ENCODE assay signal across 19 cellular contexts in the genomic region with DNA sequence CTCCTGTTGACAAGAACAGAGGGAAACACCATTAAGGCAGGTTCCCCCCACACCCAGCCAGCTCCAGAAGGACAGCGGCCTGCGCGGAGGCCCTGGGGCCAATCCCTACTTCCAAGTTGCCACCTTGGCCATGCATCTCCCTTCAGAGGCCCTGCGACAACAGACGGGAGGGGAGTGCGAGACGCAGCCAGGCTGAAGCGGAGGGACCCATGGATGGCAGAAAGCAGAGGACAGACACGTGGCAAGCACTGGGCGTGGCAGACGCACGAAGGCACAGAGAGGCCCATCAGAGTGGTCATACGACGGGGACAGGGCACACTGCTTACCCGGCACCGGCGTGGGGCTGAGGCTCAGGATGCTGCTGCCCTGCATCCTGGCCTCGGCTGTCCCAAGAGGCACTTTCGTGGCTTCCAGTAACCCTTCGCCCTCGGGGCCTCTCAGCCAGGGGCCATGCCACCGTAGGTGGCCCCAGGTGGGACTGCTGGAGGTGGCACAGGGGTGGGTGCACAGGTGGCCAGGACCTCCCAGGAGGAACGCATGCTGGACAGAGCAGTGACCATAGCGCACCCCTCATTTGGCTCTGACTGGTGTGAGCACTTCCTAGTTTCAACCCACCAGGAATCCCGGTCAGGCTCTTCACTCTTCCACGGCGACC. TPM values are rescaled to one million over a fixed set of nuclear protein-coding genes. Genes with fewer than 3 reads are reported as not detected.
DNase-seq lines count a peak whose midpoint lies in the region; ATAC-seq, FAIRE-seq and TF ChIP-seq lines count a peak whose summit lies in the region.
"Had no signal": no experiment of that assay in that cellular context is flagged by ENCODE, and none has a peak within 500 bp of the region (broad histone marks: within the 10 kb centered on the region; RNA-seq: fewer than 3 reads in every experiment).

No MANE protein-coding gene starts in this region.

- H4K5ac ChIP-seq in H1 (ENCODE audit: insufficient read length, low read depth, low read length), result no peak overlapping the region

- H3K27me3 ChIP-seq in H1 (replicated peaks in 1 of 4; ENCODE audit: control insufficient read depth in 3 of 4, extremely low read depth in 1 of 4, insufficient read depth in 3 of 4, low read length in 3 of 4) (no peaks in the 10 kb centered on the region; a peak in 1 of 7 replicates), trophoblast cell (ENCODE audit: insufficient read depth, low read length) (no peaks in the 10 kb centered on the region), GM23338 (ENCODE audit: insufficient read depth) (no peaks in the 10 kb centered on the region)
- H3K27me3 ChIP-seq: BLaER1 had no signal

- H3K23ac ChIP-seq in H1 (ENCODE audit: insufficient read length) (no peak overlapping the region), trophoblast cell (ENCODE audit: low read length) (no peak overlapping the region)

- no peak overlapping the region for H3K4me3 Mint-ChIP-seq in natural killer cell treated with Interleukin-12 subunit alpha and Interleukin-12 subunit beta and Interleukin-15 and Interleukin-18, amount 100 ng/mL, for 72 hours
- H3K4me3 Mint-ChIP-seq in natural killer cell, result no peak overlapping the region
- H3K4me3 Mint-ChIP-seq in GM23338, result no peak overlapping the region
- H3K4me3 Mint-ChIP-seq: CD14-positive monocyte; CD4-positive, alpha-beta memory T cell; HFFc6 had no signal

- peaks cover 0 to 4% of the 10 kb centered on the region in 2 experiments; a peak in 1 of 4 replicates for H3K79me2 ChIP-seq in H1 (ENCODE audit: control insufficient read depth in 1 of 2, insufficient read depth in 2 of 2, low read length in 2 of 2)
- no peaks in the 10 kb centered on the region for H3K79me2 ChIP-seq in trophoblast cell (ENCODE audit: control insufficient read depth, insufficient read depth, low read length, poor library complexity)
- peaks cover 18% of the 10 kb centered on the region; the same call in 1 of the 2 replicates for H3K79me2 ChIP-seq in GM23338 (replicated peaks; ENCODE audit: insufficient read depth)

- H3K9me3 ChIP-seq in H1 (ENCODE audit: insufficient read depth in 2 of 2, low read depth in 1 of 2, low read length in 1 of 2) (no peaks in the 10 kb centered on the region), trophoblast cell (ENCODE audit: insufficient read depth, low read depth, low read length) (peaks cover 4% of the 10 kb centered on the region)
- H3K9me3 ChIP-seq: BLaER1 had no signal

- DNase-seq in natural killer cell treated with Interleukin-12 subunit alpha and Interleukin-12 subunit beta and Interleukin-15 and Interleukin-18, amount 100 ng/mL, for 72 hours (ENCODE audit: low spot score), result no peak
- no peak for DNase-seq in natural killer cell
- DNase-seq in H1 (ENCODE audit: low read depth in 1 of 2, low spot score in 2 of 2), result no peak
- no peak for DNase-seq in trophoblast cell
- no peak for DNase-seq in GM23338 (ENCODE audit: low spot score)
- no peak for DNase-seq in germinal center (ENCODE audit: low spot score)
- no peak for DNase-seq in COLO829 (ENCODE audit: low spot score)
- DNase-seq: 8988T; Calu3; CD4-positive, alpha-beta memory T cell; DMS79 treated with DMSO at 0.1 percent for 48 hours; HFFc6; IMR-90 had no signal

- WGBS in H1 (ENCODE audit: extremely low coverage in 1 of 2, insufficient coverage in 1 of 2, insufficient read length in 1 of 2, insufficient replicate concordance in 2 of 2, low coverage in 1 of 2, low lambda C conversion rate in 2 of 2, missing lambda C conversion rate in 1 of 2), 2 experiments, result 89% methylated on average over 26 of the region's 27 CpGs; no CpG with 5 or more reads in 1 of the 2 experiments
- WGBS in trophoblast cell (ENCODE audit: extremely low coverage, insufficient coverage, insufficient read length), result no CpG with 5 or more reads among the region's 27 CpGs

- H4K12ac ChIP-seq in trophoblast cell (ENCODE audit: low read depth, low read length), result no peak overlapping the region

- H2BK12ac ChIP-seq in H1 (ENCODE audit: low read depth, low read length) (no peak overlapping the region; the same call in 1 of the 2 replicates), trophoblast cell (ENCODE audit: low read length) (no peak overlapping the region)

- CTCF ChIA-PET in H1 (lab: Charles Lee; ENCODE audit: partially characterized antibody), result interaction anchor here (1.1 kb wide), 2 partner anchors 11 to 376 kb away, joined by 3 to 4 read pairs; no protein-coding TSS in a partner anchor

- H3K36me3 Mint-ChIP-seq in natural killer cell treated with Interleukin-12 subunit alpha and Interleukin-12 subunit beta and Interleukin-15 and Interleukin-18, amount 100 ng/mL, for 72 hours, result no peaks in the 10 kb centered on the region
- H3K36me3 Mint-ChIP-seq in natural killer cell (no peaks in the 10 kb centered on the region), GM23338 (ENCODE audit: low read depth) (peaks cover 81% of the 10 kb centered on the region)
- H3K36me3 Mint-ChIP-seq: CD14-positive monocyte; CD4-positive, alpha-beta memory T cell had no signal

- H3K14ac ChIP-seq in H1 (ENCODE audit: insufficient read length) (no peak overlapping the region), trophoblast cell (ENCODE audit: low read length) (no peak overlapping the region)

- POLR2A ChIA-PET in H1 (lab: Charles Lee; ENCODE audit: partially characterized antibody), result interaction anchor here (1.4 kb wide), 1 partner anchor 13 kb away, joined by 3 read pairs; no protein-coding TSS in a partner anchor

- no peak for FAIRE-seq in H1 (lab: Jason Lieb, UNC)
- FAIRE-seq: GM12878, HTR-8/SVneo had no signal

- H2BK15ac ChIP-seq in H1 (ENCODE audit: low read length), result peak overlapping the region; percentile 12

- H4K91ac ChIP-seq in H1 (replicated peaks; ENCODE audit: insufficient read length, low read length) (no peak overlapping the region), trophoblast cell (ENCODE audit: low read depth, low read length) (no peak overlapping the region)

- H3K4me1 ChIP-seq in H1 (replicated peaks in 1 of 4; ENCODE audit: control insufficient read depth in 3 of 4, insufficient read depth in 4 of 4, low read length in 3 of 4), result peaks cover 6 to 26% (median 19%) of the 10 kb centered on the region in 4 experiments
- H3K4me1 ChIP-seq in trophoblast cell (ENCODE audit: control insufficient read depth in 1 of 2, insufficient read depth in 2 of 2, low read length in 2 of 2), result no peaks in the 10 kb centered on the region
- H3K4me1 ChIP-seq in GM23338 (ENCODE audit: insufficient read depth), result peaks cover 44% of the 10 kb centered on the region

- H3K9ac ChIP-seq in H1 (replicated peaks in 1 of 4; ENCODE audit: extremely low read depth in 1 of 4, low read depth in 3 of 4, low read length in 3 of 4) (no peak overlapping the region), trophoblast cell (ENCODE audit: low read length) (no peak overlapping the region)
- H3K9ac ChIP-seq: BLaER1 had no signal

- H3K4me2 ChIP-seq in H1 (ENCODE audit: insufficient read depth in 1 of 2, low read depth in 2 of 2, low read length in 2 of 2) (no peak overlapping the region), trophoblast cell (ENCODE audit: low read length) (no peak overlapping the region), GM23338 (no peak overlapping the region)
- H3K4me2 ChIP-seq: BLaER1 had no signal

- H3K9me2 ChIP-seq in GM23338 (ENCODE audit: insufficient read depth), result no peaks in the 10 kb centered on the region

- no peak overlapping the region for H3K56ac ChIP-seq in H1 (replicated peaks; ENCODE audit: insufficient read length, low read depth, low read length)

- H4K20me1 ChIP-seq in H1 (replicated peaks in 1 of 2; ENCODE audit: control insufficient read depth in 1 of 2, insufficient read depth in 2 of 2, low read length in 2 of 2) (peaks cover 0 to 2% of the 10 kb centered on the region in 2 experiments), GM23338 (replicated peaks; ENCODE audit: insufficient read depth) (no peaks in the 10 kb centered on the region)
- H4K20me1 ChIP-seq: BLaER1 had no signal

- H3K4me3 ChIP-seq in H1 (ENCODE audit: extremely low read depth in 1 of 4, insufficient read depth in 2 of 4, low read depth in 3 of 4, low read length in 4 of 4) (no peak overlapping the region), trophoblast cell (ENCODE audit: low read depth, low read length) (peak overlapping the region; percentile 23), GM23338 (no peak overlapping the region)
- H3K4me3 ChIP-seq: BLaER1, GM12878 had no signal

- H2BK120ac ChIP-seq in H1 (replicated peaks; ENCODE audit: low read depth, low read length), result no peak overlapping the region
- H2BK120ac ChIP-seq in trophoblast cell (ENCODE audit: insufficient read depth, low read length, poor library complexity), result no peak overlapping the region

- peak; percentile 7 to 14 for ATAC-seq in natural killer cell treated with Interleukin-12 subunit alpha and Interleukin-12 subunit beta and Interleukin-15 and Interleukin-18, amount 100 ng/mL, for 72 hours
- ATAC-seq in natural killer cell (no peak), GM23338 (no peak)
- ATAC-seq: GM12878, HCT116 had no signal

- TF ChIP-seq CTCF in natural killer cell (IDR thresholded peaks at IDR 0.05) (no peak), H1 (IDR thresholded peaks at IDR 0.05; ENCODE audit: control extremely low read depth in 1 of 3, insufficient read depth in 1 of 3, low read depth in 1 of 3, low read length in 3 of 3) (no peak), GM23338 (conservative IDR thresholded peaks at IDR 0.05; ENCODE audit: low read depth in 2 of 2) (no peak)

- no peaks in the 10 kb centered on the region for H3K9me3 Mint-ChIP-seq in natural killer cell treated with Interleukin-12 subunit alpha and Interleukin-12 subunit beta and Interleukin-15 and Interleukin-18, amount 100 ng/mL, for 72 hours
- H3K9me3 Mint-ChIP-seq in natural killer cell (no peaks in the 10 kb centered on the region), GM23338 (no peaks in the 10 kb centered on the region; the same call in 2 of the 3 replicates)
- H3K9me3 Mint-ChIP-seq: CD4-positive, alpha-beta memory T cell; HFFc6 had no signal

- no peaks in the 10 kb centered on the region; the same call in 1 of the 2 replicates for H3K23me2 ChIP-seq in H1 (ENCODE audit: low read depth, low read length)

- no peak overlapping the region for H3K27ac ChIP-seq in H1 (ENCODE audit: low read depth, low read length)
- no peak overlapping the region for H3K27ac ChIP-seq in trophoblast cell (ENCODE audit: low read depth, low read length)
- no peak overlapping the region for H3K27ac ChIP-seq in GM23338 (ENCODE audit: low read depth)
- H3K27ac ChIP-seq: BLaER1, HL-60 had no signal

- peak overlapping the region; percentile 67 for H2BK5ac ChIP-seq in H1 (ENCODE audit: low read depth, low read length)
- no peak overlapping the region for H2BK5ac ChIP-seq in trophoblast cell (ENCODE audit: low read depth, low read length, poor library complexity)

- TF ChIP-seq EP300 in H1 (IDR thresholded peaks at IDR 0.05; ENCODE audit: borderline replicate concordance in 1 of 2, low read depth in 2 of 2, low read length in 2 of 2), result no peak

- H3K36me3 ChIP-seq in H1 (ENCODE audit: control insufficient read depth in 2 of 4, insufficient read depth in 4 of 4, low read length in 3 of 4), result peaks cover 4 to 57% (median 14%) of the 10 kb centered on the region in 4 experiments
- peaks cover under 1 to 14% of the 10 kb centered on the region in 2 experiments for H3K36me3 ChIP-seq in trophoblast cell (ENCODE audit: control insufficient read depth in 1 of 2, insufficient read depth in 2 of 2, low read length in 2 of 2)
- H3K36me3 ChIP-seq in GM23338 (ENCODE audit: insufficient read depth), result peaks cover 11% of the 10 kb centered on the region
- H3K36me3 ChIP-seq: BLaER1 had no signal

- intact Hi-C loops in natural killer cell (cut with micrococcal nuclease), result no loop called here

- no peak overlapping the region for H2BK20ac ChIP-seq in H1 (ENCODE audit: low read length)

- no peak overlapping the region for H2AFZ ChIP-seq in H1 (ENCODE audit: low read length)
- H2AFZ ChIP-seq in trophoblast cell (ENCODE audit: insufficient read depth, low read length, poor library complexity), result no peak overlapping the region
- H2AFZ ChIP-seq in GM23338, result no peak overlapping the region

- no peak overlapping the region for H3K4ac ChIP-seq in H1 (replicated peaks; ENCODE audit: insufficient read length, low read depth, low read length)
- H3K4ac ChIP-seq in trophoblast cell (ENCODE audit: low read depth, low read length), result no peak overlapping the region

- TF ChIP-seq RAD21 in H1 (IDR thresholded peaks at IDR 0.05 in 1 of 2, conservative IDR thresholded peaks at IDR 0.05 in 1 of 2; ENCODE audit: low read depth in 2 of 2, low read length in 2 of 2), result no peak

- H3K79me1 ChIP-seq in H1 (ENCODE audit: low read depth, low read length) (peaks cover 3% of the 10 kb centered on the region), trophoblast cell (ENCODE audit: low read length) (no peaks in the 10 kb centered on the region)

- H3F3A ChIP-seq in GM23338 (replicated peaks; ENCODE audit: low read depth), result peaks cover 21% of the 10 kb centered on the region

- TF ChIP-seq POLR2A in H1 (IDR thresholded peaks at IDR 0.05; ENCODE audit: control extremely low read depth in 1 of 2, low read depth in 2 of 2, low read length in 2 of 2), result no peak

- no peak overlapping the region for H3K18ac ChIP-seq in H1 (ENCODE audit: extremely low read depth, low read length)
- no peak overlapping the region for H3K18ac ChIP-seq in trophoblast cell (ENCODE audit: low read length)

- H4K8ac ChIP-seq in H1 (ENCODE audit: extremely low read depth, insufficient read depth, low read length) (peak overlapping the region; percentile 60; the same call in 1 of the 2 replicates), trophoblast cell (ENCODE audit: low read depth, low read length) (no peak overlapping the region)

- no peak overlapping the region for H3K27ac Mint-ChIP-seq in natural killer cell treated with Interleukin-12 subunit alpha and Interleukin-12 subunit beta and Interleukin-15 and Interleukin-18, amount 100 ng/mL, for 72 hours
- no peak overlapping the region for H3K27ac Mint-ChIP-seq in natural killer cell
- no peak overlapping the region; the same call in 1 of the 2 replicates for H3K27ac Mint-ChIP-seq in GM23338
- H3K27ac Mint-ChIP-seq: CD14-positive monocyte; CD4-positive, alpha-beta memory T cell; HFFc6 had no signal

- no peaks in the 10 kb centered on the region for H3K4me1 Mint-ChIP-seq in natural killer cell treated with Interleukin-12 subunit alpha and Interleukin-12 subunit beta and Interleukin-15 and Interleukin-18, amount 100 ng/mL, for 72 hours (ENCODE audit: low read depth in 2 of 2)
- H3K4me1 Mint-ChIP-seq in natural killer cell (no peaks in the 10 kb centered on the region), GM23338 (peaks cover 72% of the 10 kb centered on the region)

- H2AK5ac ChIP-seq in H1 (ENCODE audit: low read depth, low read length), result peak overlapping the region; percentile 84
- no peak overlapping the region for H2AK5ac ChIP-seq in trophoblast cell (ENCODE audit: low read length)

- H3K27me3 Mint-ChIP-seq in natural killer cell treated with Interleukin-12 subunit alpha and Interleukin-12 subunit beta and Interleukin-15 and Interleukin-18, amount 100 ng/mL, for 72 hours, result peaks cover 4 to 20% of the 10 kb centered on the region in 2 donors
- H3K27me3 Mint-ChIP-seq in natural killer cell (ENCODE audit: low read depth in 2 of 2), result peaks cover 4 to 12% of the 10 kb centered on the region in 2 donors
- H3K27me3 Mint-ChIP-seq in GM23338 (ENCODE audit: insufficient read depth, low read depth, poor library complexity), result peaks cover 24% of the 10 kb centered on the region

RNA-seq across cellular contexts. Expression of gene CXCL12, which starts 11.4 kb away (rescaled TPM):
- total RNA-seq in natural killer cell treated with Interleukin-12 subunit alpha and Interleukin-12 subunit beta and Interleukin-15 and Interleukin-18, amount 100 ng/mL, for 72 hours, result 1 to 10 TPM in 1 of 2 donors, not detected in 1; 2.0 TPM
- not detected for total RNA-seq in natural killer cell
- 48.0 and 51.4 TPM in 2 replicates for total RNA-seq in H1 (2021; fragmentation: NEBNext Ultra II Directional; extraction: Animal tissue kit (Norgen Biotek cat#: 25700))
- polyA plus RNA-seq in H1 (2011; rRNA removed), result 53.8 and 79.9 TPM in 2 replicates
- polyA plus RNA-seq in H1 (2011; cell fraction: cytosol; rRNA removed), result 46.6 TPM
- 67.1 TPM for polyA plus RNA-seq in H1 (2011; cell fraction: nucleus; rRNA removed)
- 33.5 to 42.8 TPM (median 37.2 TPM) in 4 replicates for polyA plus RNA-seq in H1 (2012, experiment 1 of 2)
- 30.6 TPM for polyA plus RNA-seq in H1 (2012, experiment 2 of 2)
- 68.4 TPM for polyA plus RNA-seq in H1 (2013, experiment 1 of 2)
- 78.8 TPM for polyA plus RNA-seq in H1 (2013, experiment 2 of 2)
- polyA minus RNA-seq in H1 (2011; rRNA and poly(A)+ RNA removed), result 21.6 and 32.5 TPM in 2 replicates
- polyA minus RNA-seq in H1 (2011; cell fraction: cytosol; rRNA and poly(A)+ RNA removed), result 25.7 TPM
- polyA minus RNA-seq in H1 (2011; cell fraction: nucleus; rRNA and poly(A)+ RNA removed), result 36.3 TPM
- 19.3 and 20.5 TPM in 2 replicates for polyA plus RNA-seq in trophoblast cell (2013)
- total RNA-seq in GM23338 (2014; rRNA removed; shearing (Covaris generic)), result 47.3 and 53.8 TPM in 2 replicates
- 58.5 and 63.7 TPM in 2 replicates for polyA plus RNA-seq in GM23338 (2016; fragmentation: Nextera tagmentation; extraction: Ambion mirVana)
- total RNA-seq: Calu3; CD4-positive, alpha-beta memory T cell had no signal
- polyA plus RNA-seq: CD14-positive monocyte; CD4-positive, alpha-beta memory T cell had no signal

Comparison
In these comparisons a context has a peak if more than half of its experiments do, and no peak if none do; other contexts are left out.
1. ATAC-seq: peak in natural killer cell treated with Interleukin-12 subunit alpha and Interleukin-12 subunit beta and Interleukin-15 and Interleukin-18, amount 100 ng/mL, for 72 hours (2 of 2); none in natural killer cell (0 of 3) and GM23338 (single experiment).
2. RNA of gene CXCL12, which starts 11.4 kb away (total RNA-seq): 47.3 to 53.8 TPM in GM23338 and 48.0 to 51.4 TPM in H1; 2.0 TPM in natural killer cell treated with Interleukin-12 subunit alpha and Interleukin-12 subunit beta and Interleukin-15 and Interleukin-18, amount 100 ng/mL, for 72 hours and not detected in natural killer cell; every median in the first group is over 10 times any median in the second.